ENCODE assay signal across 8 cellular contexts in genomic region chr2:178112202-178113152, GRCh38. TPM values are rescaled to one million over a fixed set of nuclear protein-coding genes. Genes with fewer than 3 reads are reported as not detected.
A peak's percentile ranks its signal among the peaks of the same experiment; 100 is the strongest.
DNase-seq lines count a peak whose midpoint lies in the region; ATAC-seq, FAIRE-seq and TF ChIP-seq lines count a peak whose summit lies in the region.

Gene RBM45, plus strand, starts transcription at chr2:178112437. Its CDS starts 110 bp downstream, at chr2:178112547.

- intact Hi-C loops in Right ventricle myocardium inferior (cut with DNase I) (loop anchor here (5.0 kb wide), 2 partner anchors 300 to 310 kb away; no protein-coding TSS in a partner anchor), pancreas (cut with DNase I) (no loop called here)

- peaks cover 42% of the 10 kb centered on the region for H3K4me1 Mint-ChIP-seq in activated naive CD8-positive, alpha-beta T cell (ENCODE audit: low read depth)

- H3K27me3 ChIP-seq in pancreas = no peaks in the 10 kb centered on the region
- H3K27me3 ChIP-seq in tibial nerve = no peaks in the 10 kb centered on the region

- H3K9me3 Mint-ChIP-seq in activated naive CD8-positive, alpha-beta T cell (ENCODE audit: low read depth) = no peaks in the 10 kb centered on the region

- DNase-seq in GM12864 (ENCODE audit: low read depth) (peak; percentile 77), NCI-H1092 (lab: John Stamatoyannopoulos, UW) (peak; percentile 76), SKM-1 treated with dmso at 0.1 percent for 144 hours (lab: John Stamatoyannopoulos, UW; ENCODE audit: unreplicated experiment) (peak; percentile 85), Right ventricle myocardium inferior (ENCODE audit: missing footprints) (peak; percentile 96), pancreas (peak; percentile 86 to 98 (median 94)), tibial nerve (ENCODE audit: low spot score in 2 of 2) (peak; percentile 81 to 84)

- H3K9me3 ChIP-seq in pancreas = no peaks in the 10 kb centered on the region
- H3K9me3 ChIP-seq in tibial nerve = no peaks in the 10 kb centered on the region

- H3K27ac Mint-ChIP-seq in activated naive CD8-positive, alpha-beta T cell = peak within 1 kb of the TSS; percentile 89

- peak; percentile 12 to 86 for TF ChIP-seq EP300 in tibial nerve (IDR thresholded peaks at IDR 0.05)

- no peaks in the 10 kb centered on the region for H3K36me3 Mint-ChIP-seq in activated naive CD8-positive, alpha-beta T cell

- TF ChIP-seq POLR2A in tibial nerve (IDR thresholded peaks at IDR 0.05) = peak in 1 of 2 donors; percentile 30

- no peaks in the 10 kb centered on the region for H3K27me3 Mint-ChIP-seq in activated naive CD8-positive, alpha-beta T cell

- H3K4me3 ChIP-seq in GM12864 (ENCODE audit: low read depth, low read length) (peak within 1 kb of the TSS; percentile 99), pancreas (peak within 1 kb of the TSS; percentile 69 to 88 (median 78)), tibial nerve (peak within 1 kb of the TSS; percentile 49 to 98 (median 76))

- ATAC-seq in HG02610 (IDR thresholded peaks at IDR 0.05; ENCODE audit: unreplicated experiment) (peak; percentile 90), Right ventricle myocardium inferior (peak; percentile 98), pancreas (peak; percentile 98 to 99 (median 99))

- FAIRE-seq in pancreas (lab: Jason Lieb, UNC) = no peak

- peaks cover 9 to 10% (median 9%) of the 10 kb centered on the region in 3 donors for H3K4me1 ChIP-seq in pancreas
- H3K4me1 ChIP-seq in tibial nerve = peaks cover 0 to 25% (median 3%) of the 10 kb centered on the region in 4 donors

- WGBS in pancreas, 2 donors = 0% methylated on average over 57 to 60 of the region's 60 CpGs
- 1% methylated on average over 33 to 55 of the region's 60 CpGs for WGBS in tibial nerve, 2 donors

- TF ChIP-seq CTCF in GM12864 (IDR thresholded peaks at IDR 0.05; ENCODE audit: low read depth, low read length, missing control alignments) = peak; percentile 95
- TF ChIP-seq CTCF in pancreas (IDR thresholded peaks at IDR 0.05) = peak; percentile 98 to 99 (median 98)
- TF ChIP-seq CTCF in tibial nerve (IDR thresholded peaks at IDR 0.05) = peak; percentile 96 to 98 (median 96)

- H3K36me3 ChIP-seq in pancreas (no peaks in the 10 kb centered on the region), tibial nerve (peaks cover 0 to 6% (median 0%) of the 10 kb centered on the region in 3 donors)

- H3K4me3 Mint-ChIP-seq in activated naive CD8-positive, alpha-beta T cell = peak within 1 kb of the TSS; percentile 94

- peak within 1 kb of the TSS; percentile 56 to 68 (median 64) for H3K27ac ChIP-seq in pancreas
- peak within 1 kb of the TSS in 3 of 4 donors; percentile 74 to 78 (median 75) for H3K27ac ChIP-seq in tibial nerve

RNA-seq across cellular contexts. Expression of gene RBM45, which starts in this region (rescaled TPM):
- 5.6 TPM for total RNA-seq in Right ventricle myocardium inferior
- total RNA-seq in pancreas = 1 to 10 TPM; 5.0 to 8.0 (median 6.0) TPM
- 1 to 10 TPM; 8.4 to 9.4 TPM for polyA plus RNA-seq in pancreas
- total RNA-seq in tibial nerve = 10 to 100 TPM; 13.6 to 20.4 (median 19.6) TPM

Comparison
In these comparisons a context has a peak if more than half of its experiments do, and no peak if none do; other contexts are left out.
1. Peak in every context shown above with its lines: DNase-seq, ATAC-seq, H3K4me3 ChIP-seq and H3K27ac ChIP-seq.